21 cellular contexts compared by ENCODE assay signal in the genomic region with DNA sequence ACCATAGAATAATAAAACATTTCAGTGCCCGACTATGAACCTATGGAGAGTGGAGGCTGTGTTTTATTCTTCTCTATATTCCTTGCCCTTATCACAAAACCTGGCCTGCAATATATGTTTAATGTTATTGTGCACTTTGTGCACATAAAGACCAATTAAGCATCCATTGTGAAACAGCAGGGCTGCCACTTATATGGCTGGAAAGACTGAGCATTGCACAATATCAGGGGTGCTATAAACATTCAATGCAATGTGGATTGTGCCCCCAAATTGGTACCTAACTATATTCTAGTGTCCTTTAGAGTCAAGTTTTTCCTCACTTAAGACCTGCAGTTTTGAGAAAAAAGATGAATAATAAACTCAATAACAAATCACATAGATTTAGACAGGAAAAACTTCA.
"Had no signal": no experiment of that assay in that cellular context is flagged by ENCODE, and none has a peak within 500 bp of the region (broad histone marks: within the 10 kb centered on the region; RNA-seq: fewer than 3 reads in every experiment).

No MANE protein-coding gene starts in this region.

- H3K27me3 ChIP-seq: ovary, right atrium auricular region, spleen, suprapubic skin, tibial artery, upper lobe of right lung had no signal

- H3K36me3 ChIP-seq: left ventricle myocardium inferior, ovary, right atrium auricular region, spleen, suprapubic skin, thoracic aorta, tibial artery, upper lobe of right lung had no signal

- H3K27ac ChIP-seq: left ventricle myocardium inferior, ovary, right atrium auricular region, skin epidermis, spleen, suprapubic skin, thoracic aorta, tibial artery, upper lobe of right lung had no signal

- DNase-seq: hypothalamus; immature natural killer cell; kidney; left ventricle myocardium inferior; mesendoderm; naive thymus-derived CD4-positive, alpha-beta T cell; ovary; spleen; stimulated activated CD4-positive, alpha-beta T cell treated with anti-CD3 and anti-CD28 coated beads, Interleukin-4, amount 100 ng/mL, for 24 hours; stimulated activated naive CD4-positive, alpha-beta T cell; tibial artery; trophoblast cell; upper lobe of right lung had no signal

- H3K4me1 ChIP-seq: spleen had no signal

- H3K9me3 ChIP-seq: left ventricle myocardium inferior, ovary, right atrium auricular region, spleen, suprapubic skin, thoracic aorta, tibial artery, upper lobe of right lung had no signal

- ATAC-seq: naive thymus-derived CD4-positive, alpha-beta T cell; natural killer cell treated with Interleukin-12 subunit alpha and Interleukin-12 subunit beta and Interleukin-15 and Interleukin-18, amount 100 ng/mL, for 72 hours; sciatic nerve; stimulated activated effector memory CD8-positive, alpha-beta T cell treated with anti-CD3 and anti-CD28 coated beads, Interleukin-12 subunit alpha, Interleukin-12 subunit beta, amount 100 ng/mL, for 72 hours; upper lobe of right lung had no signal

- H3K4me3 ChIP-seq: left ventricle myocardium inferior, lung, ovary, right atrium auricular region, skin epidermis, spleen, suprapubic skin, thoracic aorta, tibial artery, upper lobe of right lung had no signal
